In the genomic region with DNA sequence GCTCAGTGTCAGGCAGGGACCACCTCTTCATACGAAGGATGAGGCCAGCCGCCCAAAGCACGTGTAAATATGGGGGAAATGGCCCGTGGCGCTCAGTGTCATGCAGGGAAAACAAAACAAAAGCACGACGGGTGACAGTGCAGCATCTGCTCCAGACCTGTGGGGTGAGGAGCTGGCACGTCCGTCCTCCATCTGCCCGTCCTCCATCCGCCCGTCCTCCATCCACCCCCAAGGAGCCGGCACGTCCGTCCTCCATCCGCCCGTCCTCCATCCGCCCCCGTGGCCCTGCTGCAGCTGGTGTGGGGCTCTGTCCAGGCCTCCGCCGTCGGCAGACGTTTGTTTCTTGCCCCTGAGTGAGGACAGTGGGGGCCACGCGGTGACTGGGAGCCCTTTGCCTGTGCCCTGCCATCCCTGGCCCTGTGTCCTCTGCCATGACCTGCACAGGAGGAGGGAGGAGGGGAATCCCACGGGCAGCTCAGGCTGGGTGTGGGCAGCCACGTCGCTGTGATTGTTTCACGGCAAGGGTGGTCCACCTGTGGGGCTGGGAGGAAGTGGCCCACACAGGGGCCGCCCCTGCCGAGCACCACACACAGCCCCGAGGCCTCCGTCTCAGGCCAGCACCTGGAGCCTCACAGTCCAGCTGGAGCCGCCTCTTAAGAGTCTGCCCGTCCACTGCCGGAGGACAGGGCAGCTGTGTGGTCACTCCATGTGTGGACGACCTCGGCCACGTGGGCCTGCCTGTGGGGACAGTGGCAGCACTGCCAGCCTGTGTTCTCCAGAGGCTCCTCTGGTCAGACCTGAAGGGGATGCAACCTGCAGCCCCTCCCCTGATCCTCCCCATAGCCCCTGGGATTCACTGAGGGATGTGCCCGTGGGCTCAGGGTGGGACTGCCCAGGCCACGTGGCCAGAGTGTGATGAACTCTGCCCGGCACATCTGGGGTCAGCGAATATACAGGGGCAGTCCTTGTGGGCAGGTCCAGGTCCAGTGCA, we compare ENCODE assay signal across 29 cellular contexts. TPM values are rescaled to one million over a fixed set of nuclear protein-coding genes. Genes with fewer than 3 reads are reported as not detected.
DNase-seq lines count a peak whose midpoint lies in the region; ATAC-seq and TF ChIP-seq lines count a peak whose summit lies in the region.
"Had no signal": no experiment of that assay in that cellular context is flagged by ENCODE, and none has a peak within 500 bp of the region (broad histone marks: within the 10 kb centered on the region; RNA-seq: fewer than 3 reads in every experiment).

No MANE protein-coding gene starts in this region.

- no CpG with 5 or more reads among the region's 43 CpGs for WGBS in neuronal stem cell (ENCODE audit: extremely low coverage in 2 of 2, insufficient read length in 2 of 2, insufficient replicate concordance in 1 of 2), 2 donors

- H2BK12ac ChIP-seq in neuronal stem cell (ENCODE audit: low read length): no peak overlapping the region

- peak overlapping the region; percentile 42 for H2BK120ac ChIP-seq in neuronal stem cell (ENCODE audit: low read depth, low read length)

- peak overlapping the region; percentile 46 for H2BK5ac ChIP-seq in neuronal stem cell (ENCODE audit: low read length)

- no peak overlapping the region for H3K4me2 ChIP-seq in neuronal stem cell (ENCODE audit: insufficient read depth, low read length, poor library complexity, severe bottlenecking)
- H3K4me2 ChIP-seq: neural progenitor cell had no signal

- no peak overlapping the region for H3K27ac ChIP-seq in left ventricle myocardium inferior (replicated peaks)
- H3K27ac ChIP-seq in neuronal stem cell (replicated peaks; ENCODE audit: low read length): no peak overlapping the region
- H3K27ac ChIP-seq in caudate nucleus (ENCODE audit: low read depth, low read length): no peak overlapping the region
- H3K27ac ChIP-seq: 22Rv1, C4-2B, esophagus muscularis mucosa, neural progenitor cell, right lobe of liver had no signal

- H3K4me3 ChIP-seq in left ventricle myocardium inferior (no peak overlapping the region), neuronal stem cell (ENCODE audit: low read length in 2 of 2) (no peak overlapping the region)
- H3K4me3 ChIP-seq: esophagus muscularis mucosa, neural progenitor cell, right lobe of liver had no signal

- no peak overlapping the region for H2BK15ac ChIP-seq in neuronal stem cell (ENCODE audit: low read length)

- H3K23ac ChIP-seq in neuronal stem cell (ENCODE audit: low read depth, low read length, poor library complexity): peak overlapping the region; percentile 11

- no peak overlapping the region for H3K4ac ChIP-seq in neuronal stem cell (ENCODE audit: low read length)

- no peak overlapping the region for H4K91ac ChIP-seq in neuronal stem cell (ENCODE audit: low read depth, low read length, poor library complexity)

- no peak for TF ChIP-seq CTCF in left ventricle myocardium inferior (IDR thresholded peaks at IDR 0.05; ENCODE audit: borderline replicate concordance)

- H3K4me1 ChIP-seq in left ventricle myocardium inferior (no peaks in the 10 kb centered on the region), neuronal stem cell (ENCODE audit: control insufficient read depth in 2 of 2, insufficient read depth in 1 of 2, low read depth in 1 of 2, low read length in 2 of 2) (peaks cover 0 to 3% of the 10 kb centered on the region in 2 donors)
- H3K4me1 ChIP-seq: esophagus muscularis mucosa, neural progenitor cell, right lobe of liver had no signal

- no peak overlapping the region for H2AK5ac ChIP-seq in neuronal stem cell (ENCODE audit: low read depth, low read length)

- DNase-seq in NCI-H146 (lab: John Stamatoyannopoulos, UW): peak; percentile 30
- no peak for DNase-seq in NCI-H146 treated with DMSO at 0.1 percent for 48 hours (lab: John Stamatoyannopoulos, UW; ENCODE audit: unreplicated experiment)
- peak; percentile 12 for DNase-seq in COLO668 (lab: John Stamatoyannopoulos, UW; ENCODE audit: unreplicated experiment)
- peak; percentile 11 for DNase-seq in left ventricle myocardium inferior
- DNase-seq in neuronal stem cell (ENCODE audit: low spot score): no peak
- no peak for DNase-seq in caudate nucleus (lab: John Stamatoyannopoulos, UW)
- DNase-seq: activated CD4-positive, alpha-beta T cell treated with anti-CD3 and anti-CD28 coated beads for 4 hours; activated T-cell treated with anti-CD3 and anti-CD28 coated beads, Interleukin-2, amount 50 U/mL, for 4 hours; Calu3; dermis blood vessel endothelial cell; DMS79 treated with DMSO at 0.1 percent for 48 hours; foreskin melanocyte; GDM1; HCEC 1CT; Kasumi-1; mesenchymal stem cell; NCI-H1436; NCI-H226; NCI-H526 treated with DMSO at 0.1 percent for 48 hours; SIG-M5; stimulated activated CD4-positive, alpha-beta T cell treated with anti-CD3 and anti-CD28 coated beads, Interleukin-12 subunit alpha, Interleukin-12 subunit beta, amount 100 ng/mL, for 4 hours; stimulated activated CD4-positive, alpha-beta T cell treated with anti-CD3 and anti-CD28 coated beads, Interleukin-4, amount 100 ng/mL, for 24 hours had no signal

- no peak overlapping the region for H2AFZ ChIP-seq in neuronal stem cell (ENCODE audit: low read length)
- H2AFZ ChIP-seq: neural progenitor cell had no signal

- H3K18ac ChIP-seq in neuronal stem cell (ENCODE audit: low read length): no peak overlapping the region

- H3K27me3 ChIP-seq in left ventricle myocardium inferior (ENCODE audit: low read depth) (no peaks in the 10 kb centered on the region), neuronal stem cell (ENCODE audit: control insufficient read depth in 3 of 3, insufficient read depth in 3 of 3, low read depth in 1 of 3, low read length in 3 of 3) (peaks cover 0 to 30% (median 0%) of the 10 kb centered on the region in 3 experiments)
- H3K27me3 ChIP-seq: esophagus muscularis mucosa, neural progenitor cell, right lobe of liver had no signal

- H3K14ac ChIP-seq in neuronal stem cell (ENCODE audit: low read length): no peak overlapping the region

- H3K36me3 ChIP-seq in left ventricle myocardium inferior: no peaks in the 10 kb centered on the region
- H3K36me3 ChIP-seq in neuronal stem cell (replicated peaks in 1 of 2; ENCODE audit: control insufficient read depth in 2 of 2, insufficient read depth in 2 of 2, low read length in 2 of 2): no peaks in the 10 kb centered on the region
- H3K36me3 ChIP-seq: neural progenitor cell, right lobe of liver had no signal

- ATAC-seq in GM19463 (IDR thresholded peaks at IDR 0.05; ENCODE audit: unreplicated experiment) (no peak), GM21423 (IDR thresholded peaks at IDR 0.05; ENCODE audit: unreplicated experiment) (no peak)
- ATAC-seq: activated T-cell treated with anti-CD3 and anti-CD28 coated beads, Interleukin-2, amount 50 U/mL, for 4 hours; right lobe of liver had no signal

- no peak overlapping the region for H3K9ac ChIP-seq in neuronal stem cell (ENCODE audit: low read depth, low read length, poor library complexity)
- H3K9ac ChIP-seq: neural progenitor cell had no signal

- peaks cover 2% of the 10 kb centered on the region for H3K79me1 ChIP-seq in neuronal stem cell (ENCODE audit: low read depth, low read length)

- H4K8ac ChIP-seq in neuronal stem cell (ENCODE audit: low read depth, low read length): no peak overlapping the region

- intact Hi-C loops in left ventricle myocardium inferior (cut with micrococcal nuclease): no loop called here

- H3K9me3 ChIP-seq in left ventricle myocardium inferior (replicated peaks): no peaks in the 10 kb centered on the region
- H3K9me3 ChIP-seq in neuronal stem cell (replicated peaks in 1 of 2; ENCODE audit: control insufficient read depth in 2 of 2, insufficient read depth in 1 of 2, low read depth in 1 of 2, low read length in 2 of 2): no peaks in the 10 kb centered on the region
- H3K9me3 ChIP-seq: esophagus muscularis mucosa, right lobe of liver had no signal

RNA-seq across cellular contexts. Expression of a gene that starts 38.2 kb away (rescaled TPM):
- 42.8 TPM for total RNA-seq in left ventricle myocardium inferior
- 27.1 TPM for polyA plus RNA-seq in neuronal stem cell (2013, experiment 1 of 2)
- 25.4 TPM for polyA plus RNA-seq in neuronal stem cell (2013, experiment 2 of 2)
- total RNA-seq: Calu3 had no signal

Comparison
In these comparisons a context has a peak if more than half of its experiments do, and no peak if none do; other contexts are left out.
1. DNase-seq: peak in NCI-H146 (single experiment), COLO668 (single experiment) and left ventricle myocardium inferior (single experiment); none in NCI-H146 treated with DMSO at 0.1 percent for 48 hours (single experiment), neuronal stem cell (single experiment) and caudate nucleus (0 of 61).